Comparison of ENCODE assay signal across 9 cellular contexts in the genomic region with DNA sequence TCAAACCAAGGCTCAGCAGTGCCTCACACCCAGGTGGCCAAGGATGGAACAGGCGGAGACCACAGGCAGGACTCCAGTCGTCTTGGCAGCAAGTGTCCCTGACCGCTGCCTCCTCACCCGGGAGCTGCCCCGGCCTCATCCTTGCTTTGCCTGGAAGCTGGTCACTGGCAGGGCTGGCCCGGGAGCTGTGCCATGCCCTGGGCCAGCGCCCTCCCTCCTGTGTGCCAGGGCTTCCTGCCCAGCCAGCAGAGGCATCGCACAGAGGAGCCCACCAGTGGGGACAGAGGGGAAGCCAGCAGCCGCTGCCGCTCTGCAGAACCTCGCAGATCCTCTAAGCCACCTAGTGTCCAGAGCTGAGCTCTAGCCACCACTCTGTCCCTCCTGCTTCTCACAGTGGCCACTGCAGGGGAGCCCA. TPM values are rescaled to one million over a fixed set of nuclear protein-coding genes. Genes with fewer than 3 reads are reported as not detected.
DNase-seq lines count a peak whose midpoint lies in the region; ATAC-seq, FAIRE-seq and TF ChIP-seq lines count a peak whose summit lies in the region.
"Had no signal": no experiment of that assay in that cellular context is flagged by ENCODE, and none has a peak within 500 bp of the region (broad histone marks: within the 10 kb centered on the region; RNA-seq: fewer than 3 reads in every experiment).

No MANE protein-coding gene starts in this region.

- ATAC-seq in HG02678 (IDR thresholded peaks at IDR 0.05; ENCODE audit: unreplicated experiment) (no peak), GM19328 (IDR thresholded peaks at IDR 0.05; ENCODE audit: unreplicated experiment) (no peak)

- H3K36me3 Mint-ChIP-seq in glutamatergic neuron (ENCODE audit: unreplicated experiment), result no peaks in the 10 kb centered on the region

- H3K36me3 ChIP-seq in BE2C, result no peaks in the 10 kb centered on the region

- H3K4me3 Mint-ChIP-seq in glutamatergic neuron (ENCODE audit: unreplicated experiment), result no peak overlapping the region

- TF ChIP-seq CTCF in BE2C (IDR thresholded peaks at IDR 0.05; ENCODE audit: low read depth, low read length) (peak; percentile 31), glutamatergic neuron (IDR thresholded peaks at IDR 0.05; ENCODE audit: partially characterized antibody, unreplicated experiment) (no peak)

- no peak overlapping the region for H3K27ac Mint-ChIP-seq in glutamatergic neuron (ENCODE audit: unreplicated experiment)

- peak; percentile 48 for DNase-seq in BE2C
- peak; percentile 42 for DNase-seq in RCC 7860 (ENCODE audit: low spot score)
- peak; percentile 48 for DNase-seq in glutamatergic neuron
- peak; percentile 10 for DNase-seq in occipital lobe (lab: John Stamatoyannopoulos, UW)
- no peak for DNase-seq in HCEC 1CT
- DNase-seq in activated CD4-positive, alpha-beta T cell treated with anti-CD3 and anti-CD28 coated beads for 4 hours, result no peak
- DNase-seq: NCI-H1694 treated with DMSO at 0.1 percent for 48 hours had no signal

- no peak for FAIRE-seq in RCC 7860 (lab: Jason Lieb, UNC)

- peaks cover 7% of the 10 kb centered on the region for H3K9me3 Mint-ChIP-seq in glutamatergic neuron (ENCODE audit: unreplicated experiment)

- H3K27me3 Mint-ChIP-seq in glutamatergic neuron (ENCODE audit: unreplicated experiment), result peaks cover 6% of the 10 kb centered on the region

- H3K27me3 ChIP-seq in BE2C, result no peaks in the 10 kb centered on the region

- no peak overlapping the region for H3K4me3 ChIP-seq in BE2C (ENCODE audit: low read depth, low read length)

- peaks cover 12% of the 10 kb centered on the region for H3K4me1 Mint-ChIP-seq in glutamatergic neuron (ENCODE audit: low read depth, unreplicated experiment)

- peaks cover 15% of the 10 kb centered on the region for H3K4me1 ChIP-seq in BE2C

- H3K9me3 ChIP-seq in BE2C, result no peaks in the 10 kb centered on the region

RNA-seq across cellular contexts. Expression of gene CASZ1, which starts 7.8 kb away (rescaled TPM):
- 12.2 TPM for polyA plus RNA-seq in BE2C (2012; ENCODE audit: insufficient read depth, insufficient read length, low read depth)
- total RNA-seq in glutamatergic neuron (ENCODE audit: unreplicated experiment), result 18.3 TPM
- total RNA-seq in occipital lobe, result 0.62 TPM

Comparison
In these comparisons a context has a peak if more than half of its experiments do, and no peak if none do; other contexts are left out.
1. DNase-seq: peak in BE2C (single experiment), RCC 7860 (single experiment), glutamatergic neuron (single experiment) and occipital lobe (single experiment); none in HCEC 1CT (single experiment) and activated CD4-positive, alpha-beta T cell treated with anti-CD3 and anti-CD28 coated beads for 4 hours (0 of 2).
2. RNA of gene CASZ1, which starts 7.8 kb away (total RNA-seq): 18.3 TPM in glutamatergic neuron (single experiment); 0.62 TPM in occipital lobe (single experiment); every median in the first group is over 10 times any median in the second.